Comparison of ENCODE assay signal across 8 cellular contexts in the genomic region with DNA sequence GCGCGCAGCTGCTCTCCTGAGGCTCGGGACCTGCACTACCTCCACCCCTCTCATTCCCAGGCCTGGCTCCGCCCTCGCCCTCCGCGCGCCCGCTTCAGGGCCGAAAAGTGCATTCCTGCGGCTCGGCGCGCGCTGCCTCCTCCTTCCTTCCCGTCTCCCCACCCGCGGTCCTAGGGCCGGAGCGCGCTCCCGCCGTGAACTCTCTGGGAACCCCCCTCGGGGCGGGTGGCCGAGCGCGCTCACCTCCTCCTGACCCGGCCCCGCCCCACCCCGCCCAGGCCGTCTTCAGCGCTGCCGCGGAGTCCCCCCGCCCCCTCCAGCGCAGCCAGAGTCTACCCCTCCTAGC. TPM values are rescaled to one million over a fixed set of nuclear protein-coding genes. Genes with fewer than 3 reads are reported as not detected.
A peak's percentile ranks its signal among the peaks of the same experiment; 100 is the strongest.
DNase-seq lines count a peak whose midpoint lies in the region; ATAC-seq and TF ChIP-seq lines count a peak whose summit lies in the region.

No MANE protein-coding gene starts in this region.

- H3K27ac ChIP-seq in AG04450 (ENCODE audit: low read depth, low read length) (peak overlapping the region; percentile 95), liver (ENCODE audit: low read depth in 1 of 2, low read length in 2 of 2) (peak overlapping the region; percentile 97 to 98)

- peak; percentile 50 for ATAC-seq in GM18909 (IDR thresholded peaks at IDR 0.05; ENCODE audit: poor library complexity, unreplicated experiment)
- ATAC-seq in HG03196 (IDR thresholded peaks at IDR 0.05; ENCODE audit: unreplicated experiment), result peak; percentile 51

- POLR2A ChIA-PET in AG04450 (lab: Yijun Ruan, JAX), result interaction anchor here (0.6 to 2.6 kb wide), 7 partner anchors 11 to 124 kb away, joined by 3 to 12 read pairs (median 4); a partner anchor contains a TSS

- no peaks in the 10 kb centered on the region for H3K36me3 ChIP-seq in liver (ENCODE audit: control insufficient read depth in 4 of 4, insufficient read depth in 3 of 4, low read depth in 1 of 4, low read length in 3 of 4)

- H3K27me3 ChIP-seq in AG04450 (ENCODE audit: control insufficient read depth, insufficient read depth, low read length), result no peaks in the 10 kb centered on the region
- H3K27me3 ChIP-seq in liver (ENCODE audit: control insufficient read depth in 4 of 4, insufficient read depth in 4 of 4, low read length in 3 of 4), result no peaks in the 10 kb centered on the region

- TF ChIP-seq CTCF in AG04450 (IDR thresholded peaks at IDR 0.05; ENCODE audit: low read depth, low read length) (no peak), liver (IDR thresholded peaks at IDR 0.05; ENCODE audit: low read depth, low read length, missing input control) (no peak)

- CTCF ChIA-PET in AG04450 (lab: Charles Lee), result interaction anchor here (4.3 kb wide), 1 partner anchor 100 kb away, joined by 23 read pairs; a partner anchor contains a TSS

- peaks cover 0 to 22% (median 10%) of the 10 kb centered on the region in 4 donors for H3K4me1 ChIP-seq in liver (ENCODE audit: control insufficient read depth in 4 of 4, insufficient read depth in 4 of 4, low read length in 3 of 4)

- under 1% methylated on average over 37 of the region's 37 CpGs for WGBS in liver

- TF ChIP-seq RAD21 in liver (IDR thresholded peaks at IDR 0.05), result peak in 1 of 2 donors; percentile 14

- H3K9ac ChIP-seq in liver (ENCODE audit: low read depth in 1 of 2, low read length in 2 of 2), result no peak overlapping the region

- peak overlapping the region; percentile 80 for H3K4me3 ChIP-seq in AG04450 (ENCODE audit: low read depth, low read length)
- peak overlapping the region; percentile 57 to 82 (median 72) for H3K4me3 ChIP-seq in liver (ENCODE audit: low read depth in 1 of 3, low read length in 3 of 3)

- H3K9me3 ChIP-seq in AG04450 (ENCODE audit: control insufficient read depth, insufficient read depth, low read length), result no peaks in the 10 kb centered on the region; the same call in 1 of the 2 replicates
- H3K9me3 ChIP-seq in liver (ENCODE audit: control insufficient read depth in 4 of 4, low read length in 3 of 4), result no peaks in the 10 kb centered on the region

- peak; percentile 80 for DNase-seq in AG04450 (ENCODE audit: low read depth, low spot score)
- DNase-seq in NCI-H748 (lab: John Stamatoyannopoulos, UW; ENCODE audit: unreplicated experiment), result peak; percentile 91
- DNase-seq in activated CD4-positive, alpha-beta T cell treated with anti-CD3 and anti-CD28 coated beads, Interleukin-2, amount 50 U/mL, for 4 hours, result peak; percentile 59 to 63
- DNase-seq in dermis blood vessel endothelial cell, result peak; percentile 93
- DNase-seq in stimulated activated CD4-positive, alpha-beta T cell treated with anti-CD3 and anti-CD28 coated beads, Interleukin-2, amount 100 ng/mL, for 4 hours (ENCODE audit: low read depth), result peak; percentile 53

TF ChIP-seq in liver, 16 proteins besides CTCF, POLR2A, EP300 and RAD21:
- TF ChIP-seq TAF1 (conservative IDR thresholded peaks at IDR 0.05) (no peak), SP1 (IDR thresholded peaks at IDR 0.05) (peak; percentile 39), RXRA (IDR thresholded peaks at IDR 0.05) (peak; percentile 65 to 74)
TF ChIP-seq in liver: peak in this region for 2.

RNA-seq across cellular contexts. Expression of a gene that starts 11.2 kb away (rescaled TPM):
- 20.1 and 25.6 TPM in 2 replicates for polyA plus RNA-seq in AG04450 (2011; rRNA removed)
- 28.5 and 31.5 TPM in 2 replicates for polyA minus RNA-seq in AG04450 (2011; rRNA and poly(A)+ RNA removed)
- total RNA-seq in dermis blood vessel endothelial cell, result 11.7 and 17.7 TPM in 2 replicates
- total RNA-seq in liver, result 1 to 10 TPM; 2.7 to 3.1 TPM
- polyA plus RNA-seq in liver, result 1 to 10 TPM; 1.7 to 2.7 TPM

RNA-seq across cellular contexts. Expression of a gene that starts 13.8 kb away (rescaled TPM):
- 0.15 and 0.19 TPM in 2 replicates for polyA plus RNA-seq in AG04450 (2011; rRNA removed)
- polyA minus RNA-seq in AG04450 (2011; rRNA and poly(A)+ RNA removed), result 0.09 and 1.0 TPM in 2 replicates
- total RNA-seq in dermis blood vessel endothelial cell, result 0.19 and 0.34 TPM in 2 replicates
- 1 to 10 TPM; 1.7 to 1.8 TPM for total RNA-seq in liver
- polyA plus RNA-seq in liver, result 1 to 10 TPM; 2.4 TPM

RNA-seq across cellular contexts. Expression of a gene that starts 40.1 kb away (rescaled TPM):
- 18.9 and 21.6 TPM in 2 replicates for polyA plus RNA-seq in AG04450 (2011; rRNA removed)
- 10.2 and 10.5 TPM in 2 replicates for polyA minus RNA-seq in AG04450 (2011; rRNA and poly(A)+ RNA removed)
- 2.9 and 6.5 TPM in 2 replicates for total RNA-seq in dermis blood vessel endothelial cell
- total RNA-seq in liver, result 10 to 100 TPM in 1 of 2 donors, 1 to 10 TPM in 1; 4.4 to 37.1 TPM
- polyA plus RNA-seq in liver, result 10 to 100 TPM; 33.1 to 41.5 TPM

RNA-seq across cellular contexts. Expression of a gene that starts 40.3 kb away (rescaled TPM):
- polyA plus RNA-seq in AG04450 (2011; rRNA removed), result 20.9 and 21.7 TPM in 2 replicates
- polyA minus RNA-seq in AG04450 (2011; rRNA and poly(A)+ RNA removed), result 37.1 and 38.0 TPM in 2 replicates
- 13.0 and 14.5 TPM in 2 replicates for total RNA-seq in dermis blood vessel endothelial cell
- total RNA-seq in liver, result 10 to 100 TPM in 1 of 2 donors, 1 to 10 TPM in 1; 8.4 to 14.4 TPM
- 1 to 10 TPM; 1.4 to 4.3 TPM for polyA plus RNA-seq in liver

RNA-seq across cellular contexts. Expression of a gene that starts 47.3 kb away (rescaled TPM):
- polyA plus RNA-seq in AG04450 (2011; rRNA removed) (1.6 and 2.1 TPM in 2 replicates), liver (1 to 10 TPM; 2.8 to 3.9 TPM)
- polyA minus RNA-seq in AG04450 (2011; rRNA and poly(A)+ RNA removed), result 3.0 and 3.6 TPM in 2 replicates
- total RNA-seq in dermis blood vessel endothelial cell (4.8 and 16.5 TPM in 2 replicates), liver (10 to 100 TPM in 1 of 2 donors, 1 to 10 TPM in 1; 3.4 to 19.3 TPM)

Comparison
In these comparisons a context has a peak if more than half of its experiments do, and no peak if none do; other contexts are left out.
1. Peak in every context shown above with its lines: DNase-seq, ATAC-seq, H3K4me3 ChIP-seq and H3K27ac ChIP-seq.